In genomic region chr15:47486051-47486450, GRCh38 we compare ENCODE assay signal across 31 cellular contexts.
"Had no signal": no experiment of that assay in that cellular context is flagged by ENCODE, and none has a peak within 500 bp of the region (broad histone marks: within the 10 kb centered on the region; RNA-seq: fewer than 3 reads in every experiment).

No MANE protein-coding gene starts in this region.

- DNase-seq: Karpas-422, Kasumi-1, KG1, MG63, MM.1S, MV-4-11, NCI-H1048, NCI-H1092, NCI-H1092 treated with DMSO at 0.1 percent for 48 hours, NCI-H1105, NCI-H1105 treated with DMSO at 0.1 percent for 48 hours, NCI-H1417, NCI-H1417 treated with DMSO at 0.1 percent for 48 hours, NCI-H1436, NCI-H1436 treated with DMSO at 0.1 percent for 48 hours, NCI-H1694, NCI-H1694 treated with DMSO at 0.1 percent for 48 hours, NCI-H187, NCI-H187 treated with DMSO at 0.1 percent for 48 hours, NCI-H1930, NCI-H2029, NCI-H2029 treated with DMSO at 0.1 percent for 48 hours, NCI-H2081, NCI-H2081 treated with DMSO at 0.1 percent for 48 hours, NCI-H2107, NCI-H2171, NCI-H2227 treated with DMSO at 0.1 percent for 48 hours, NCI-H226, NCI-H345, NCI-H446 treated with DMSO at 0.1 percent for 48 hours had no signal

- H3K27me3 ChIP-seq: MG63 had no signal

- H3K27ac ChIP-seq: KMS-11 had no signal

- H3K4me2 ChIP-seq: KMS-11 had no signal

- H3K4me3 ChIP-seq: MG63 had no signal

- H3K9me3 ChIP-seq: MG63 had no signal

- H3K36me3 ChIP-seq: MG63 had no signal

- H3K9ac ChIP-seq: KMS-11 had no signal
